Comparison of ENCODE assay signal across 29 cellular contexts in genomic region chr7:85685901-85686300, GRCh38.
DNase-seq lines count a peak whose midpoint lies in the region; ATAC-seq lines count a peak whose summit lies in the region.
"Had no signal": no experiment of that assay in that cellular context is flagged by ENCODE, and none has a peak within 500 bp of the region (broad histone marks: within the 10 kb centered on the region; RNA-seq: fewer than 3 reads in every experiment).

No MANE protein-coding gene starts in this region.

- no peaks in the 10 kb centered on the region for H3K27me3 Mint-ChIP-seq in T-helper 17 cell
- no peaks in the 10 kb centered on the region for H3K27me3 Mint-ChIP-seq in activated CD4-positive, alpha-beta memory T cell treated with anti-CD3 and anti-CD28 coated beads, Interleukin-2, amount 10 ng/mL, durations not matched to agents 7 days and 5 days
- H3K27me3 Mint-ChIP-seq: activated CD4-positive, alpha-beta T cell treated with anti-CD3 and anti-CD28 coated beads, Interleukin-2, amount 10 ng/mL, durations not matched to agents 24 days and 14 days; activated CD8-positive, alpha-beta memory T cell treated with anti-CD3 and anti-CD28 coated beads, Interleukin-2, amount 10 ng/mL, durations not matched to agents 7 days and 5 days; activated naive CD4-positive, alpha-beta T cell treated with anti-CD3 and anti-CD28 coated beads, Interleukin-2, amount 10 ng/mL, durations not matched to agents 7 days and 5 days; naive thymus-derived CD4-positive, alpha-beta T cell had no signal

- H3K4me1 ChIP-seq in GM23248 (ENCODE audit: insufficient read depth) = peaks cover 8% of the 10 kb centered on the region
- H3K4me1 ChIP-seq: left lung, Peyer's patch, stomach, tibial artery had no signal

- no peaks in the 10 kb centered on the region for H3K79me2 ChIP-seq in GM23248 (ENCODE audit: insufficient read depth)

- no peak overlapping the region for H2AFZ ChIP-seq in GM23248
- H2AFZ ChIP-seq: GM23338 had no signal

- no peaks in the 10 kb centered on the region for H3K9me3 ChIP-seq in GM23248 (ENCODE audit: low read depth)
- H3K9me3 ChIP-seq in T-helper 17 cell (ENCODE audit: control insufficient read depth, low read length, poor library complexity, severe bottlenecking) = no peaks in the 10 kb centered on the region
- H3K9me3 ChIP-seq: Peyer's patch, stomach, tibial artery had no signal

- H3K4me3 Mint-ChIP-seq in T-helper 17 cell = no peak overlapping the region
- no peak overlapping the region for H3K4me3 Mint-ChIP-seq in activated CD4-positive, alpha-beta memory T cell treated with anti-CD3 and anti-CD28 coated beads, Interleukin-2, amount 10 ng/mL, durations not matched to agents 7 days and 5 days
- H3K4me3 Mint-ChIP-seq: activated CD4-positive, alpha-beta T cell treated with anti-CD3 and anti-CD28 coated beads, Interleukin-2, amount 10 ng/mL, durations not matched to agents 24 days and 14 days; activated CD8-positive, alpha-beta memory T cell treated with anti-CD3 and anti-CD28 coated beads, Interleukin-2, amount 10 ng/mL, durations not matched to agents 7 days and 5 days; activated naive CD4-positive, alpha-beta T cell treated with anti-CD3 and anti-CD28 coated beads, Interleukin-2, amount 10 ng/mL, durations not matched to agents 7 days and 5 days; activated T-helper 1 cell treated with anti-CD3 and anti-CD28 coated beads, Interleukin-12 subunit alpha, Interleukin-12 subunit beta, Interleukin-2, Interleukin-4 antibody, amounts not matched to agents 30 ng/mL and 10 ng/mL and 1 ng/mL, durations not matched to agents 14 hours and 24 hours and 36 hours; GM23338; mesothelial cell of epicardium; naive thymus-derived CD4-positive, alpha-beta T cell had no signal

- no peak overlapping the region for H3K27ac ChIP-seq in GM23248
- H3K27ac ChIP-seq: C4-2B, coronary artery, left lung, Peyer's patch, stomach, tibial artery had no signal

- DNase-seq in Caki2 (ENCODE audit: low read depth) = peak; percentile 6
- DNase-seq in GM23248 = peak; percentile 53
- DNase-seq in T1000 (lab: John Stamatoyannopoulos, UW) = peak; percentile 28
- DNase-seq in fibroblast of peridontal ligament (ENCODE audit: extremely low read depth) = peak; percentile 21
- DNase-seq in T-helper 17 cell = no peak
- no peak for DNase-seq in activated CD4-positive, alpha-beta memory T cell treated with anti-CD3 and anti-CD28 coated beads, Interleukin-2, amount 10 ng/mL, durations not matched to agents 7 days and 5 days
- DNase-seq in SHP77 treated with DMSO at 0.1 percent for 48 hours (lab: John Stamatoyannopoulos, UW) = no peak
- DNase-seq: activated CD4-positive, alpha-beta T cell treated with anti-CD3 and anti-CD28 coated beads, Interleukin-2, amount 10 ng/mL, durations not matched to agents 24 days and 14 days; activated CD8-positive, alpha-beta memory T cell treated with anti-CD3 and anti-CD28 coated beads, Interleukin-2, amount 10 ng/mL, durations not matched to agents 7 days and 5 days; activated naive CD4-positive, alpha-beta T cell treated with anti-CD3 and anti-CD28 coated beads, Interleukin-2, amount 10 ng/mL, durations not matched to agents 7 days and 5 days; amygdala; foreskin melanocyte; GF-D8; left lung; naive thymus-derived CD4-positive, alpha-beta T cell; NCI-H1092; NCI-H1930; NCI-H446 treated with DMSO at 0.1 percent for 48 hours; nucleus accumbens; Peyer's patch; stomach; T-helper 1 cell; tibial artery had no signal

- H3K4me2 ChIP-seq in GM23248 (ENCODE audit: unreplicated experiment) = no peak overlapping the region
- H3K4me2 ChIP-seq: GM23338 had no signal

- no peak overlapping the region for H3K9ac ChIP-seq in GM23248

- H3K9me3 Mint-ChIP-seq in activated CD4-positive, alpha-beta memory T cell treated with anti-CD3 and anti-CD28 coated beads, Interleukin-2, amount 10 ng/mL, durations not matched to agents 7 days and 5 days = peaks cover 10% of the 10 kb centered on the region
- H3K9me3 Mint-ChIP-seq: activated T-helper 1 cell treated with anti-CD3 and anti-CD28 coated beads, Interleukin-12 subunit alpha, Interleukin-12 subunit beta, Interleukin-2, Interleukin-4 antibody, amounts not matched to agents 30 ng/mL and 10 ng/mL and 1 ng/mL, durations not matched to agents 14 hours and 24 hours and 36 hours had no signal

- H3K4me3 ChIP-seq in GM23248 = no peak overlapping the region
- H3K4me3 ChIP-seq: coronary artery, GM23338, left lung, Peyer's patch, stomach, tibial artery had no signal

- H3K27me3 ChIP-seq in GM23248 (replicated peaks; ENCODE audit: insufficient read depth) = no peaks in the 10 kb centered on the region
- H3K27me3 ChIP-seq: left lung, Peyer's patch, stomach, tibial artery had no signal

- no peak overlapping the region for H3K27ac Mint-ChIP-seq in T-helper 17 cell
- no peak overlapping the region for H3K27ac Mint-ChIP-seq in activated CD4-positive, alpha-beta memory T cell treated with anti-CD3 and anti-CD28 coated beads, Interleukin-2, amount 10 ng/mL, durations not matched to agents 7 days and 5 days
- H3K27ac Mint-ChIP-seq: activated CD4-positive, alpha-beta T cell treated with anti-CD3 and anti-CD28 coated beads, Interleukin-2, amount 10 ng/mL, durations not matched to agents 24 days and 14 days; activated CD8-positive, alpha-beta memory T cell treated with anti-CD3 and anti-CD28 coated beads, Interleukin-2, amount 10 ng/mL, durations not matched to agents 7 days and 5 days; activated naive CD4-positive, alpha-beta T cell treated with anti-CD3 and anti-CD28 coated beads, Interleukin-2, amount 10 ng/mL, durations not matched to agents 7 days and 5 days; activated T-helper 1 cell treated with anti-CD3 and anti-CD28 coated beads, Interleukin-12 subunit alpha, Interleukin-12 subunit beta, Interleukin-2, Interleukin-4 antibody, amounts not matched to agents 30 ng/mL and 10 ng/mL and 1 ng/mL, durations not matched to agents 14 hours and 24 hours and 36 hours; GM23338; mesothelial cell of epicardium; naive thymus-derived CD4-positive, alpha-beta T cell had no signal

- no peaks in the 10 kb centered on the region for H3K36me3 Mint-ChIP-seq in T-helper 17 cell (ENCODE audit: low read depth)
- no peaks in the 10 kb centered on the region for H3K36me3 Mint-ChIP-seq in activated CD4-positive, alpha-beta memory T cell treated with anti-CD3 and anti-CD28 coated beads, Interleukin-2, amount 10 ng/mL, durations not matched to agents 7 days and 5 days (ENCODE audit: low read depth)
- H3K36me3 Mint-ChIP-seq: activated CD8-positive, alpha-beta memory T cell treated with anti-CD3 and anti-CD28 coated beads, Interleukin-2, amount 10 ng/mL, durations not matched to agents 7 days and 5 days; activated naive CD4-positive, alpha-beta T cell treated with anti-CD3 and anti-CD28 coated beads, Interleukin-2, amount 10 ng/mL, durations not matched to agents 7 days and 5 days; naive thymus-derived CD4-positive, alpha-beta T cell had no signal

- ATAC-seq in T-helper 17 cell = no peak
- ATAC-seq in HG03159 (IDR thresholded peaks at IDR 0.05; ENCODE audit: unreplicated experiment) = no peak
- ATAC-seq: activated CD8-positive, alpha-beta memory T cell treated with anti-CD3 and anti-CD28 coated beads, Interleukin-2, amount 10 ng/mL, durations not matched to agents 7 days and 5 days; GM23338; left lung; naive thymus-derived CD4-positive, alpha-beta T cell had no signal

- H4K20me1 ChIP-seq in GM23248 (ENCODE audit: insufficient read depth) = no peaks in the 10 kb centered on the region

- peaks cover 16% of the 10 kb centered on the region; the same call in 1 of the 2 replicates for H3F3A ChIP-seq in GM23248 (ENCODE audit: insufficient read depth)

- CTCF ChIA-PET in activated CD4-positive, alpha-beta memory T cell treated with anti-CD3 and anti-CD28 coated beads, Interleukin-2, amount 10 ng/mL, durations not matched to agents 7 days and 5 days (lab: Charles Lee) = no interaction called here

- in situ Hi-C loops in Caki2 (cut with HindIII; ENCODE audit: low pct_unique_long_range_greater_than_20kb, low sequenced_read_pairs) (no loop called here), GM23248 (cut with MboI) (no loop called here)

- POLR2A ChIA-PET in activated CD4-positive, alpha-beta memory T cell treated with anti-CD3 and anti-CD28 coated beads, Interleukin-2, amount 10 ng/mL, durations not matched to agents 7 days and 5 days (lab: Charles Lee) = no interaction called here

- H3K36me3 ChIP-seq in GM23248 (ENCODE audit: low read depth) = no peaks in the 10 kb centered on the region
- H3K36me3 ChIP-seq: left lung, Peyer's patch, stomach, tibial artery had no signal

- no peaks in the 10 kb centered on the region for H3K4me1 Mint-ChIP-seq in T-helper 17 cell
- H3K4me1 Mint-ChIP-seq in activated CD4-positive, alpha-beta memory T cell treated with anti-CD3 and anti-CD28 coated beads, Interleukin-2, amount 10 ng/mL, durations not matched to agents 7 days and 5 days = no peaks in the 10 kb centered on the region
- H3K4me1 Mint-ChIP-seq: activated CD4-positive, alpha-beta T cell treated with anti-CD3 and anti-CD28 coated beads, Interleukin-2, amount 10 ng/mL, durations not matched to agents 24 days and 14 days; activated CD8-positive, alpha-beta memory T cell treated with anti-CD3 and anti-CD28 coated beads, Interleukin-2, amount 10 ng/mL, durations not matched to agents 7 days and 5 days; activated naive CD4-positive, alpha-beta T cell treated with anti-CD3 and anti-CD28 coated beads, Interleukin-2, amount 10 ng/mL, durations not matched to agents 7 days and 5 days; naive thymus-derived CD4-positive, alpha-beta T cell had no signal

- no peaks in the 10 kb centered on the region for H3K9me2 ChIP-seq in GM23248 (ENCODE audit: insufficient read depth)

Comparison
In these comparisons a context has a peak if more than half of its experiments do, and no peak if none do; other contexts are left out.
1. DNase-seq: peak in Caki2 (single experiment), GM23248 (single experiment), T1000 (single experiment) and fibroblast of peridontal ligament (single experiment); none in T-helper 17 cell (0 of 3), activated CD4-positive, alpha-beta memory T cell treated with anti-CD3 and anti-CD28 coated beads, Interleukin-2, amount 10 ng/mL, durations not matched to agents 7 days and 5 days (single experiment) and SHP77 treated with DMSO at 0.1 percent for 48 hours (single experiment).